In the genomic region with DNA sequence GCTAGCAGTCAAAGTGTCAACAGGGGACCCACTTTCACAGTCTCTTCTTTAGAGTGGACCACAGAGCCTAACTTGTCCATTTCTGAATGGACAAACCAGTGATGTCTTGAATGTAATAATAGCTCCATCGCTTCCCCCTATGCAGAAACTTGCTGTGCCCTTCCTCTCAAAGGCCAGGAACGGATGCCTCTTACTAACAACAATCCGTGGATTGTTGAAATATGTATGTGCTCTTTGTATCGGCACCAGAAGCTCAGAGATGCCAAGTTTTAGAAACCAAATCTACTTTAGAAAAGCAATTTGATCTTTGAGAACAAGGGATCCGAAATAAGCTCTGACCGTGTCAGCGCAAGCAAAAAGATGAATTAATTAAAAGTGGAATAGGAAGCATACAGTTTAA, we compare ENCODE assay signal across 19 cellular contexts.
"Had no signal": no experiment of that assay in that cellular context is flagged by ENCODE, and none has a peak within 500 bp of the region (broad histone marks: within the 10 kb centered on the region; RNA-seq: fewer than 3 reads in every experiment).

No MANE protein-coding gene starts in this region.

- DNase-seq: KBM-7, MV-4-11, NCI-H1048, NCI-H1105, NCI-H1417 treated with DMSO at 0.1 percent for 48 hours, NCI-H146, NCI-H1694 treated with DMSO at 0.1 percent for 48 hours, NCI-H1930, NCI-H2081, NCI-H2107, NCI-H226, NCI-H446, NCI-H510A, NCI-H524 treated with DMSO at 0.1 percent for 48 hours, NCI-H774, Right ventricle myocardium superior, RPMI8226, SIG-M5, SK-N-SH had no signal
